8 cellular contexts compared by ENCODE assay signal in the genomic region with DNA sequence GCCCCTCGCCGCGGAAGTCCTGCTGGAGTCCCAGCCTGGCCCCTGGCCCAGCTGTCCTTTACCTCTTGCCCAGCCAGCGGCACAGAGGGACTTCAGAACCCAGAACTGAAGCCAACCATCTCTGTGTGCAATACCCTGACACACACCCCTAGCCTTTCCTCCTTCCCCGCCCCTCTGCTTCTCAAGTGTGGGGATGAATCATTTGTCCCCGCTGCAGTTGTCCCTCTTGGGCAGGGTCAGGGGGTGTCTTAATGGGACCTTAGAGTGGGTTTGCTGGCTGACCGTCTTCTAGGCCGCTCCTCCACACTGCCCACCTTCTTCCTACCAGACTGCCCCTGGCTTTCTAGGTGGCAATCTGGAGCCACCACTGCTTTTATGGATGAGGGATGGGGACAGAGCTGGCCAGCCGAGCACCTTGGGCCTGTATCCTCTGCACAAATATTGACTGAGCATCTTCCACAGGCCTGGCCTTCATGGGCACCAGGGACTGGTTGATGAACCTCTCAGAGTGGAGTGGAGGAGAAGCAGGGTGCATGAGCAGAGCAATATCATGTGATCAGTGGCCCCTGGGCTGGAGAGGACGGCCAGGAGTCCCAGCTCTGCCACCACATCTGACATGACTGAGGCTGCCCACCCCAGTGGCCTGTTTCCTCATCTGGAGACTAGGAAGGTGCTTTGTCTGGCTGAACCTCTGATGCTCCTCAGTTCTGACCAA.
DNase-seq lines count a peak whose midpoint lies in the region; ATAC-seq and TF ChIP-seq lines count a peak whose summit lies in the region.
"Had no signal": no experiment of that assay in that cellular context is flagged by ENCODE, and none has a peak within 500 bp of the region (broad histone marks: within the 10 kb centered on the region; RNA-seq: fewer than 3 reads in every experiment).

No MANE protein-coding gene starts in this region.

- in situ Hi-C loops in GM13977 (cut with MboI; ENCODE audit: low pct_unique_long_range_greater_than_20kb, low sequenced_read_pairs, unreplicated experiment) = no loop called here

- no peaks in the 10 kb centered on the region for H3K9me3 Mint-ChIP-seq in activated naive CD8-positive, alpha-beta T cell (ENCODE audit: low read depth)
- no peaks in the 10 kb centered on the region for H3K9me3 Mint-ChIP-seq in stimulated activated memory B cell treated with anti-CD40 and anti-IgM and Interleukin-4, amounts not matched to agents 10 μg/mL and 1 μg/mL and 100 μg/mL, for 72 hours

- no peaks in the 10 kb centered on the region for H3K9me3 ChIP-seq in HUES6 (ENCODE audit: control insufficient read depth, insufficient read depth, low read depth, low read length)

- TF ChIP-seq CTCF in GM13977 (IDR thresholded peaks at IDR 0.05; ENCODE audit: extremely low read depth, insufficient read depth, missing control alignments) = no peak

- DNase-seq in iris pigment epithelial cell (ENCODE audit: low read depth) = peak; percentile 25
- no peak for DNase-seq in 8988T
- no peak for DNase-seq in GM13977 (ENCODE audit: low spot score)
- no peak for DNase-seq in ecto neural progenitor cell (ENCODE audit: low spot score)

- peaks cover 16% of the 10 kb centered on the region for H3K27me3 Mint-ChIP-seq in activated naive CD8-positive, alpha-beta T cell
- H3K27me3 Mint-ChIP-seq in stimulated activated memory B cell treated with anti-CD40 and anti-IgM and Interleukin-4, amounts not matched to agents 10 μg/mL and 1 μg/mL and 100 μg/mL, for 72 hours = peaks cover 89% of the 10 kb centered on the region

- H3K4me1 ChIP-seq in HUES6 (ENCODE audit: control insufficient read depth, insufficient read depth, low read length) = peaks cover 33% of the 10 kb centered on the region

- peaks cover 86% of the 10 kb centered on the region for H3K27me3 ChIP-seq in HUES6 (ENCODE audit: control insufficient read depth, insufficient read depth, low read length)

- no peak for ATAC-seq in stimulated activated memory B cell treated with anti-CD40 and anti-IgM and Interleukin-4, amounts not matched to agents 10 μg/mL and 1 μg/mL and 100 μg/mL, for 72 hours

- H3K4me3 ChIP-seq in HUES6 (ENCODE audit: low read depth, low read length) = peak overlapping the region; percentile 48

- peak overlapping the region; percentile 83 for H3K4me3 Mint-ChIP-seq in activated naive CD8-positive, alpha-beta T cell
- H3K4me3 Mint-ChIP-seq in stimulated activated memory B cell treated with anti-CD40 and anti-IgM and Interleukin-4, amounts not matched to agents 10 μg/mL and 1 μg/mL and 100 μg/mL, for 72 hours = peak overlapping the region; percentile 61

- no peak overlapping the region for H3K27ac Mint-ChIP-seq in activated naive CD8-positive, alpha-beta T cell
- H3K27ac Mint-ChIP-seq in stimulated activated memory B cell treated with anti-CD40 and anti-IgM and Interleukin-4, amounts not matched to agents 10 μg/mL and 1 μg/mL and 100 μg/mL, for 72 hours = no peak overlapping the region

- no peak overlapping the region for H3K9ac ChIP-seq in HUES6 (ENCODE audit: low read length)

- no peak overlapping the region for H3K27ac ChIP-seq in HUES6 (ENCODE audit: low read depth, low read length)
- H3K27ac ChIP-seq: HL-60 had no signal

- no peaks in the 10 kb centered on the region for H3K36me3 ChIP-seq in HUES6 (ENCODE audit: control insufficient read depth, insufficient read depth, low read length)

- H3K36me3 Mint-ChIP-seq in activated naive CD8-positive, alpha-beta T cell = no peaks in the 10 kb centered on the region
- H3K36me3 Mint-ChIP-seq in stimulated activated memory B cell treated with anti-CD40 and anti-IgM and Interleukin-4, amounts not matched to agents 10 μg/mL and 1 μg/mL and 100 μg/mL, for 72 hours = no peaks in the 10 kb centered on the region

- peaks cover 8% of the 10 kb centered on the region for H3K4me1 Mint-ChIP-seq in activated naive CD8-positive, alpha-beta T cell (ENCODE audit: low read depth)
- H3K4me1 Mint-ChIP-seq in stimulated activated memory B cell treated with anti-CD40 and anti-IgM and Interleukin-4, amounts not matched to agents 10 μg/mL and 1 μg/mL and 100 μg/mL, for 72 hours = peaks cover 13% of the 10 kb centered on the region
